ENCODE assay signal across 8 cellular contexts in the genomic region with DNA sequence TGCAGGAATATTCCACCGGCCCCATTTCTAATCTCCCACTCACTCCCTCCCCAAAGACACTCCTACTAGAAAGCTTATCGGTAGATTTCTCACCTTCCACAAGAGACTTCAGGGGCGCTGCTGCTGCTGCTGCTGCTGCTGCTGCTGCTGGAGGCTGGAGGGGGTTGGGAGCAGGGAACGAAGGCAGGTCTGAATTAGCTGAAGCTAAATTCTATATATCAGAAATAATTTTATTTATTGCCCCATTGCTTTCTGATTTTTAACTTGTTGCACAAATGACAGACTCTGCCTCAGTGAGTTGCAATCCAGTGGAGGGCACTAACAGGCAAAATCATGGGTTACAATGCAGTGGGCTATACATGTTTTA. TPM values are rescaled to one million over a fixed set of nuclear protein-coding genes. Genes with fewer than 3 reads are reported as not detected.
DNase-seq lines count a peak whose midpoint lies in the region; ATAC-seq and TF ChIP-seq lines count a peak whose summit lies in the region.

No MANE protein-coding gene starts in this region.

- TF ChIP-seq CTCF in DND-41 (IDR thresholded peaks at IDR 0.05; ENCODE audit: borderline replicate concordance, extremely low read depth, low read length, poor library complexity, severe bottlenecking): peak; percentile 27
- TF ChIP-seq CTCF in gastrocnemius medialis (IDR thresholded peaks at IDR 0.05 in 4 of 5, conservative IDR thresholded peaks at IDR 0.05 in 1 of 5): no peak

- in situ Hi-C loops in gastrocnemius medialis (cut with MboI; ENCODE audit: low sequenced_read_pairs in 4 of 4): no loop called here

- peaks cover 5% of the 10 kb centered on the region for H3K9me3 Mint-ChIP-seq in activated naive CD8-positive, alpha-beta T cell treated with anti-CD3 and anti-CD28 coated beads for 36 hours

- peak overlapping the region; percentile 79 for H3K4me3 Mint-ChIP-seq in activated naive CD8-positive, alpha-beta T cell treated with anti-CD3 and anti-CD28 coated beads for 36 hours

- peaks cover 14% of the 10 kb centered on the region for H3K4me1 Mint-ChIP-seq in activated naive CD8-positive, alpha-beta T cell treated with anti-CD3 and anti-CD28 coated beads for 36 hours

- no peak for TF ChIP-seq POLR2A in gastrocnemius medialis (IDR thresholded peaks at IDR 0.05)

- no peaks in the 10 kb centered on the region for H3K36me3 ChIP-seq in DND-41 (ENCODE audit: insufficient read depth, low read length)
- H3K36me3 ChIP-seq in H7 (replicated peaks; ENCODE audit: control insufficient read depth, insufficient read depth, low read length): no peaks in the 10 kb centered on the region
- no peaks in the 10 kb centered on the region for H3K36me3 ChIP-seq in gastrocnemius medialis

- H3K4me1 ChIP-seq in DND-41 (ENCODE audit: insufficient read depth, low read length): peaks cover 26% of the 10 kb centered on the region
- peaks cover 10 to 11% of the 10 kb centered on the region in 2 donors for H3K4me1 ChIP-seq in gastrocnemius medialis

- H3K4me3 ChIP-seq in DND-41 (ENCODE audit: low read depth in 1 of 2, low read length in 2 of 2) (peak overlapping the region; percentile 45 to 80; a peak in 3 of 4 replicates), H7 (ENCODE audit: insufficient read depth, low read depth, low read length) (peak overlapping the region; percentile 55), gastrocnemius medialis (peak overlapping the region; percentile 56 to 67 (median 61))

- no peaks in the 10 kb centered on the region for H3K9me3 ChIP-seq in DND-41 (ENCODE audit: insufficient read depth, low read length, severe bottlenecking)
- no peaks in the 10 kb centered on the region for H3K9me3 ChIP-seq in gastrocnemius medialis

- ATAC-seq in DND-41 (ENCODE audit: insufficient read depth, low read depth) (peak; percentile 24; the same call in 2 of the 3 replicates), gastrocnemius medialis (peak; percentile 31 to 37)

- intact Hi-C loops in gastrocnemius medialis (cut with DNase I; ENCODE audit: low total_unique reads): loop anchor here (1.0 to 10.0 kb wide), 5 partner anchors 25 to 274 kb away; partner anchors contain the start of genes COX11, HLF, MMD and STXBP4

- H3K27ac ChIP-seq in DND-41 (ENCODE audit: low read length) (peak overlapping the region; percentile 55; the same call in 1 of the 2 replicates), gastrocnemius medialis (peak overlapping the region; percentile 74 to 86 (median 82))

- DNase-seq in DND-41 (peak; percentile 32), H7 (peak; percentile 61), NCI-H1436 (lab: John Stamatoyannopoulos, UW) (peak; percentile 57), hippocampal formation (lab: John Stamatoyannopoulos, UW) (peak; percentile 22 to 51), gastrocnemius medialis (no peak), AG20443 (ENCODE audit: low spot score) (no peak)
- no peak for DNase-seq in activated naive CD8-positive, alpha-beta T cell treated with anti-CD3 and anti-CD28 coated beads for 36 hours
- no peak for DNase-seq in stimulated activated CD4-positive, alpha-beta T cell treated with anti-CD3 and anti-CD28 coated beads, Interleukin-12 subunit alpha, Interleukin-12 subunit beta, amount 100 ng/mL, for 4 hours

- no peaks in the 10 kb centered on the region for H3K36me3 Mint-ChIP-seq in activated naive CD8-positive, alpha-beta T cell treated with anti-CD3 and anti-CD28 coated beads for 36 hours

- H3K79me2 ChIP-seq in DND-41 (ENCODE audit: insufficient read depth, low read length): no peaks in the 10 kb centered on the region

- peaks cover 41% of the 10 kb centered on the region for H3K27me3 Mint-ChIP-seq in activated naive CD8-positive, alpha-beta T cell treated with anti-CD3 and anti-CD28 coated beads for 36 hours

- H4K20me1 ChIP-seq in DND-41 (ENCODE audit: insufficient read depth, low read length): no peaks in the 10 kb centered on the region

- peaks cover 12% of the 10 kb centered on the region for H3K27me3 ChIP-seq in DND-41 (ENCODE audit: insufficient read depth, low read length, poor library complexity)
- peaks cover 7% of the 10 kb centered on the region for H3K27me3 ChIP-seq in H7 (ENCODE audit: control insufficient read depth, insufficient read depth, low read length)
- H3K27me3 ChIP-seq in gastrocnemius medialis: no peaks in the 10 kb centered on the region

- peak overlapping the region; percentile 99 for H3K4me2 ChIP-seq in DND-41 (ENCODE audit: insufficient read depth, low read length)

- peak overlapping the region; percentile 60 for H3K9ac ChIP-seq in DND-41 (ENCODE audit: low read depth, low read length)

- no peak overlapping the region for H3K27ac Mint-ChIP-seq in activated naive CD8-positive, alpha-beta T cell treated with anti-CD3 and anti-CD28 coated beads for 36 hours

- H2AFZ ChIP-seq in DND-41 (ENCODE audit: low read depth, low read length): peak overlapping the region; percentile 98

RNA-seq across cellular contexts. Expression of gene HLF, which starts 25.8 kb away (rescaled TPM):
- 0.22 and 0.55 TPM in 2 replicates for total RNA-seq in H7 (2014; rRNA removed; shearing (Covaris generic))
- under 1 TPM; 0.19 to 0.32 TPM for total RNA-seq in activated naive CD8-positive, alpha-beta T cell treated with anti-CD3 and anti-CD28 coated beads for 36 hours
- 10 to 100 TPM in 2 of 4 donors, 1 to 10 TPM in 2; 7.7 to 14.8 (median 10.4) TPM for total RNA-seq in gastrocnemius medialis

Comparison
In these comparisons a context has a peak if more than half of its experiments do, and no peak if none do; other contexts are left out.
1. DNase-seq: peak in DND-41 (single experiment), H7 (single experiment), NCI-H1436 (single experiment) and hippocampal formation (2 of 2); none in activated naive CD8-positive, alpha-beta T cell treated with anti-CD3 and anti-CD28 coated beads for 36 hours (single experiment), gastrocnemius medialis (0 of 2), AG20443 (single experiment) and stimulated activated CD4-positive, alpha-beta T cell treated with anti-CD3 and anti-CD28 coated beads, Interleukin-12 subunit alpha, Interleukin-12 subunit beta, amount 100 ng/mL, for 4 hours (single experiment).
2. Peak in every context shown above with its lines, with median percentiles within 50 percentile points of each other: H3K4me3 ChIP-seq.